Comparison of ENCODE assay signal across 8 cellular contexts in genomic region chr2:238288650-238289573, GRCh38. TPM values are rescaled to one million over a fixed set of nuclear protein-coding genes. Genes with fewer than 3 reads are reported as not detected.
DNase-seq lines count a peak whose midpoint lies in the region; ATAC-seq and TF ChIP-seq lines count a peak whose summit lies in the region.

No MANE protein-coding gene starts in this region.

- peak; percentile 99 for DNase-seq in DND-41
- peak; percentile 65 for DNase-seq in Panc1 (ENCODE audit: low read depth, low spot score)
- peak; percentile 94 for DNase-seq in activated T-helper 1 cell treated with Interleukin-2 at 50 U/mL for 16 hours (ENCODE audit: low read depth)
- peak; percentile 97 for DNase-seq in fibroblast of gingiva (ENCODE audit: low read depth)
- peak; percentile 96 to 99 (median 98) for DNase-seq in naive thymus-derived CD4-positive, alpha-beta T cell
- peak; percentile 96 for DNase-seq in stimulated activated naive B cell treated with anti-CD40 and anti-IgM and Interleukin-4, amounts not matched to agents 10 μg/mL and 1 μg/mL and 100 μg/mL, for 72 hours

- no peak for TF ChIP-seq CTCF in DND-41 (IDR thresholded peaks at IDR 0.05; ENCODE audit: borderline replicate concordance, extremely low read depth, low read length, poor library complexity, severe bottlenecking)
- TF ChIP-seq CTCF in KMS-11 (conservative IDR thresholded peaks at IDR 0.05; ENCODE audit: low read depth, low read length): no peak
- TF ChIP-seq CTCF in Panc1 (IDR thresholded peaks at IDR 0.05): no peak

- H3K27ac ChIP-seq in DND-41 (ENCODE audit: low read length) (peak overlapping the region; percentile 82), KMS-11 (peak overlapping the region; percentile 67), Panc1 (ENCODE audit: low read length) (peak overlapping the region; percentile 72)
- H3K27ac ChIP-seq in naive thymus-derived CD4-positive, alpha-beta T cell (ENCODE audit: low read depth, low read length): peak overlapping the region; percentile 80

- no peaks in the 10 kb centered on the region for H3K36me3 Mint-ChIP-seq in naive thymus-derived CD4-positive, alpha-beta T cell
- H3K36me3 Mint-ChIP-seq in stimulated activated naive B cell treated with anti-CD40 and anti-IgM and Interleukin-4, amounts not matched to agents 10 μg/mL and 1 μg/mL and 100 μg/mL, for 72 hours: peaks cover 0 to 3% of the 10 kb centered on the region in 2 donors

- H3K9me3 ChIP-seq in DND-41 (ENCODE audit: insufficient read depth, low read length, severe bottlenecking): no peaks in the 10 kb centered on the region
- no peaks in the 10 kb centered on the region for H3K9me3 ChIP-seq in Panc1 (ENCODE audit: control insufficient read depth, insufficient read depth, low read depth, low read length)
- no peaks in the 10 kb centered on the region for H3K9me3 ChIP-seq in naive thymus-derived CD4-positive, alpha-beta T cell (ENCODE audit: control insufficient read depth in 2 of 3, low read length in 3 of 3)

- peaks cover 26 to 56% (median 40%) of the 10 kb centered on the region in 7 donors for H3K4me1 Mint-ChIP-seq in naive thymus-derived CD4-positive, alpha-beta T cell
- H3K4me1 Mint-ChIP-seq in stimulated activated naive B cell treated with anti-CD40 and anti-IgM and Interleukin-4, amounts not matched to agents 10 μg/mL and 1 μg/mL and 100 μg/mL, for 72 hours: peaks cover 28 to 56% of the 10 kb centered on the region in 2 donors

- BruUV-seq in Panc1 (replicated peaks; lab: Mats Ljungman, UMichigan): no TSS peak

- POLR2A ChIA-PET in Panc1 (lab: Charles Lee): interaction anchor here (0.6 kb wide), 1 partner anchor 555 kb away, joined by 3 read pairs; no protein-coding TSS in a partner anchor
- POLR2A ChIA-PET in naive thymus-derived CD4-positive, alpha-beta T cell (lab: Charles Lee): interaction anchor here (0.7 to 2.3 kb wide), 9 partner anchors 11 to 243 kb away, joined by 3 to 9 read pairs (median 3); partner anchors contain the start of gene HES6

- H3K27ac Mint-ChIP-seq in naive thymus-derived CD4-positive, alpha-beta T cell: peak overlapping the region; percentile 93 to 98 (median 97)
- peak overlapping the region; percentile 99 for H3K27ac Mint-ChIP-seq in stimulated activated naive B cell treated with anti-CD40 and anti-IgM and Interleukin-4, amounts not matched to agents 10 μg/mL and 1 μg/mL and 100 μg/mL, for 72 hours

- peaks cover 37% of the 10 kb centered on the region for H3K4me1 ChIP-seq in DND-41 (ENCODE audit: insufficient read depth, low read length)
- H3K4me1 ChIP-seq in KMS-11 (ENCODE audit: low read depth, poor library complexity, severe bottlenecking): peaks cover 24% of the 10 kb centered on the region
- H3K4me1 ChIP-seq in Panc1 (ENCODE audit: control insufficient read depth, insufficient read depth, low read length): peaks cover 35% of the 10 kb centered on the region
- H3K4me1 ChIP-seq in naive thymus-derived CD4-positive, alpha-beta T cell (ENCODE audit: control insufficient read depth in 2 of 2, insufficient read depth in 2 of 2, low read length in 2 of 2): peaks cover 16 to 23% of the 10 kb centered on the region in 2 donors

- H3K4me3 ChIP-seq in DND-41 (ENCODE audit: low read depth in 1 of 2, low read length in 2 of 2): peak overlapping the region; percentile 46 to 98; a peak in 3 of 4 replicates
- H3K4me3 ChIP-seq in KMS-11 (IDR thresholded peaks at IDR 0.05; ENCODE audit: insufficient read depth, low read depth, low read length): peak overlapping the region; percentile 83
- peak overlapping the region; percentile 55 to 82 for H3K4me3 ChIP-seq in Panc1 (ENCODE audit: low read depth in 2 of 2, low read length in 2 of 2)
- peak overlapping the region; percentile 73 for H3K4me3 ChIP-seq in naive thymus-derived CD4-positive, alpha-beta T cell (ENCODE audit: low read length)

- CTCF ChIA-PET in Panc1 (lab: Charles Lee): interaction anchor here (0.6 kb wide), 1 partner anchor 131 kb away, joined by 4 read pairs; no protein-coding TSS in a partner anchor
- CTCF ChIA-PET in naive thymus-derived CD4-positive, alpha-beta T cell (lab: Charles Lee): interaction anchor here (0.6 kb wide), 1 partner anchor 321 kb away, joined by 3 read pairs; no protein-coding TSS in a partner anchor

- peak overlapping the region; percentile 94 for H3K4me2 ChIP-seq in DND-41 (ENCODE audit: insufficient read depth, low read length)
- peak overlapping the region; percentile 87 for H3K4me2 ChIP-seq in KMS-11

- H3K9ac ChIP-seq in DND-41 (ENCODE audit: low read depth, low read length) (peak overlapping the region; percentile 91), KMS-11 (peak overlapping the region; percentile 88)

- H3K36me3 ChIP-seq in DND-41 (ENCODE audit: insufficient read depth, low read length) (no peaks in the 10 kb centered on the region; the same call in 1 of the 2 replicates), KMS-11 (ENCODE audit: insufficient read depth) (no peaks in the 10 kb centered on the region), Panc1 (ENCODE audit: control insufficient read depth, insufficient read depth, low read length) (no peaks in the 10 kb centered on the region; the same call in 1 of the 2 replicates)
- H3K36me3 ChIP-seq in naive thymus-derived CD4-positive, alpha-beta T cell (ENCODE audit: control insufficient read depth in 2 of 3, insufficient read depth in 3 of 3, low read length in 3 of 3): no peaks in the 10 kb centered on the region

- no peaks in the 10 kb centered on the region for H3K9me3 Mint-ChIP-seq in naive thymus-derived CD4-positive, alpha-beta T cell
- H3K9me3 Mint-ChIP-seq in stimulated activated naive B cell treated with anti-CD40 and anti-IgM and Interleukin-4, amounts not matched to agents 10 μg/mL and 1 μg/mL and 100 μg/mL, for 72 hours: no peaks in the 10 kb centered on the region

- H4K20me1 ChIP-seq in DND-41 (ENCODE audit: insufficient read depth, low read length) (peaks cover 38% of the 10 kb centered on the region; the same call in 1 of the 2 replicates), KMS-11 (ENCODE audit: insufficient read depth) (no peaks in the 10 kb centered on the region)

- H3K27me3 ChIP-seq in DND-41 (ENCODE audit: insufficient read depth, low read length, poor library complexity): no peaks in the 10 kb centered on the region
- H3K27me3 ChIP-seq in KMS-11 (ENCODE audit: insufficient read depth, low read depth): no peaks in the 10 kb centered on the region
- no peaks in the 10 kb centered on the region for H3K27me3 ChIP-seq in Panc1 (ENCODE audit: control insufficient read depth, insufficient read depth, low read length)
- H3K27me3 ChIP-seq in naive thymus-derived CD4-positive, alpha-beta T cell (ENCODE audit: control insufficient read depth in 2 of 2, insufficient read depth in 2 of 2, low read length in 2 of 2): no peaks in the 10 kb centered on the region

- ATAC-seq in DND-41 (ENCODE audit: insufficient read depth, low read depth): peak; percentile 96
- peak; percentile 87 for ATAC-seq in GM21737 (IDR thresholded peaks at IDR 0.05; ENCODE audit: unreplicated experiment)
- ATAC-seq in Panc1: peak; percentile 92
- peak; percentile 93 for ATAC-seq in naive thymus-derived CD4-positive, alpha-beta T cell
- ATAC-seq in stimulated activated naive B cell treated with anti-CD40 and anti-IgM and Interleukin-4, amounts not matched to agents 10 μg/mL and 1 μg/mL and 100 μg/mL, for 72 hours (replicated peaks): peak; percentile 86 to 91

- peaks cover 42% of the 10 kb centered on the region for H3K79me2 ChIP-seq in DND-41 (ENCODE audit: insufficient read depth, low read length)
- H3K79me2 ChIP-seq in KMS-11 (ENCODE audit: insufficient read depth, low read depth): peaks cover 14% of the 10 kb centered on the region

- in situ Hi-C loops in Panc1 (cut with HindIII; ENCODE audit: low pct_unique_long_range_greater_than_20kb, low sequenced_read_pairs): no loop called here

- intact Hi-C loops in Panc1 (cut with micrococcal nuclease; ENCODE audit: unreplicated experiment): no loop called here
- intact Hi-C loops in naive thymus-derived CD4-positive, alpha-beta T cell (cut with micrococcal nuclease): loop anchor here (1.0 to 10.0 kb wide), 13 partner anchors 31 to 1736 kb away; partner anchors contain the start of genes COPS8 (in 2 of the 2), ILKAP (in 2 of the 2), TRAF3IP1 (in 2 of the 2) and ASB1 (in 1 of the 2)

- H3K27me3 Mint-ChIP-seq in naive thymus-derived CD4-positive, alpha-beta T cell: peaks cover 0 to 2% (median 0%) of the 10 kb centered on the region in 5 donors
- H3K27me3 Mint-ChIP-seq in stimulated activated naive B cell treated with anti-CD40 and anti-IgM and Interleukin-4, amounts not matched to agents 10 μg/mL and 1 μg/mL and 100 μg/mL, for 72 hours: no peaks in the 10 kb centered on the region

- H3K4me3 Mint-ChIP-seq in naive thymus-derived CD4-positive, alpha-beta T cell: peak overlapping the region; percentile 84 to 97 (median 93)
- H3K4me3 Mint-ChIP-seq in stimulated activated naive B cell treated with anti-CD40 and anti-IgM and Interleukin-4, amounts not matched to agents 10 μg/mL and 1 μg/mL and 100 μg/mL, for 72 hours: peak overlapping the region; percentile 96 to 99

- H2AFZ ChIP-seq in DND-41 (ENCODE audit: low read depth, low read length): peak overlapping the region; percentile 90
- H2AFZ ChIP-seq in KMS-11 (ENCODE audit: low read depth): peak overlapping the region; percentile 93

RNA-seq across cellular contexts. Expression of gene PER2, which starts 0.5 kb away (rescaled TPM):
- 9.9 TPM for total RNA-seq in Panc1 (2021; ENCODE audit: unreplicated experiment)
- polyA plus RNA-seq in Panc1 (2012; ENCODE audit: insufficient read length): 3.4 TPM
- 10 to 100 TPM; 13.5 to 28.6 (median 14.3) TPM for total RNA-seq in naive thymus-derived CD4-positive, alpha-beta T cell
- 10 to 100 TPM in 1 of 2 donors, 1 to 10 TPM in 1; 7.0 to 10.1 TPM for polyA plus RNA-seq in naive thymus-derived CD4-positive, alpha-beta T cell

RNA-seq across cellular contexts. Expression of gene TRAF3IP1, which starts 31.4 kb away (rescaled TPM):
- 23.4 TPM for total RNA-seq in Panc1 (2021; ENCODE audit: unreplicated experiment)
- polyA plus RNA-seq in Panc1 (2012; ENCODE audit: insufficient read length): 27.9 TPM
- total RNA-seq in naive thymus-derived CD4-positive, alpha-beta T cell: 10 to 100 TPM in 2 of 5 experiments, 1 to 10 TPM in 3; 6.2 to 13.3 (median 9.4) TPM
- polyA plus RNA-seq in naive thymus-derived CD4-positive, alpha-beta T cell: 1 to 10 TPM; 4.3 to 5.7 TPM

RNA-seq across cellular contexts. Expression of gene HES6, which starts 49.1 kb away (rescaled TPM):
- 42.0 TPM for total RNA-seq in Panc1 (2021; ENCODE audit: unreplicated experiment)
- 50.3 TPM for polyA plus RNA-seq in Panc1 (2012; ENCODE audit: insufficient read length)
- 1 to 10 TPM in 4 of 5 experiments, under 1 TPM in 1; 0.73 to 2.7 (median 2.4) TPM for total RNA-seq in naive thymus-derived CD4-positive, alpha-beta T cell
- polyA plus RNA-seq in naive thymus-derived CD4-positive, alpha-beta T cell: 1 to 10 TPM in 1 of 2 donors, under 1 TPM in 1; 0.61 to 1.3 TPM

Comparison
In these comparisons a context has a peak if more than half of its experiments do, and no peak if none do; other contexts are left out.
1. Peak in every context shown above with its lines: DNase-seq, ATAC-seq, H3K4me3 ChIP-seq and H3K27ac ChIP-seq.
2. RNA of gene HES6, which starts 49.1 kb away (total RNA-seq): 42.0 TPM in Panc1 (single experiment); 0.73 to 2.7 TPM in naive thymus-derived CD4-positive, alpha-beta T cell; every median in the first group is over 10 times any median in the second.